Comparison of ENCODE assay signal across 19 cellular contexts in the genomic region with DNA sequence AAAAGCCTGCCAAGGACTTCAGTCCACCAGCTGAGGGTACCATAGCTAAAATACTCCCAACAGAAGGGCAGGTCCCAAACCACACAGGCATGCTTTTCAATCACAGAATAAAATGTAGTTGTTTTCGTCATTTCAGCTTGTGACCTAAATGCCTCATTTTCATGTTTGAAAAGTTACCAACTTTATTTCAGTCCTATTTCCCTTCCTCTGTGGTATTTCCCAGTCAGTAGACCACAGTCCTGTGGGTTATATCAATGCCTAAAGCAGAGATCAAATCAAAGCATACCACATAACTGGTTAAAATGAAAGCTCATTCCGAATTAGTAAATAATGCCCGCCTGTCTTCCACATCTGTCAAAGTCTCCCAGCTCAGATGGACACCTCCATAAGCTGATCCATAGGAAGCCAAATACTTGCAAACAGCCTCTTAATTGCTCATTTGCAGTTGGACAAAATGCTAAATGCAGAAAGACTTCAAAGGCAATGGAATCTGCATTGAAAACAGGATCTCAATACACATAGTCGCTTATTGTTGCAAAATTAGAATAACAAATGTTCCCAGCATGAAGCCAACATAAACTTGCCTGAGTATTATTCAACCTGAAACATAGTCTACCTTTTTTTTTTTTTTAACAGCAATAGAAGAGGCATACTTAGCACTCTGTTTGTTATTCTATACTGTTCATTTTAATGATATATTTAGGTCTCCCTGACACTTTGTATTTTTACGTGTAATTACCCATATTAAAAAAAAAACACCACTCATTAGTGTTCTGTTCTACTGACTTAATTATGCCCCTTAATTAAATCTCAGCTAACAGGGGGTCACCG. TPM values are rescaled to one million over a fixed set of nuclear protein-coding genes. Genes with fewer than 3 reads are reported as not detected.
DNase-seq lines count a peak whose midpoint lies in the region; ATAC-seq and TF ChIP-seq lines count a peak whose summit lies in the region.
"Had no signal": no experiment of that assay in that cellular context is flagged by ENCODE, and none has a peak within 500 bp of the region (broad histone marks: within the 10 kb centered on the region; RNA-seq: fewer than 3 reads in every experiment).

No MANE protein-coding gene starts in this region.

- no peak overlapping the region for H3K9ac ChIP-seq in skeletal muscle satellite cell (ENCODE audit: low read depth, low read length)

- peaks cover 1% of the 10 kb centered on the region for H3K9me3 Mint-ChIP-seq in glutamatergic neuron (ENCODE audit: unreplicated experiment)
- H3K9me3 Mint-ChIP-seq in CD8-positive, alpha-beta memory T cell = no peaks in the 10 kb centered on the region
- H3K9me3 Mint-ChIP-seq: activated CD4-positive, alpha-beta memory T cell treated with anti-CD3 and anti-CD28 coated beads for 36 hours; activated naive CD8-positive, alpha-beta T cell treated with anti-CD3 and anti-CD28 coated beads, Interleukin-2, amount 50 U/mL, for 24 hours; activated T-cell treated with anti-CD3 and anti-CD28 coated beads, Interleukin-2, amount 50 U/mL, for 72 hours; CD4-positive, alpha-beta T cell; IgD-negative memory B cell had no signal

- H3K4me1 Mint-ChIP-seq in glutamatergic neuron (ENCODE audit: low read depth, unreplicated experiment) = peaks cover 20% of the 10 kb centered on the region
- no peaks in the 10 kb centered on the region for H3K4me1 Mint-ChIP-seq in CD8-positive, alpha-beta memory T cell
- H3K4me1 Mint-ChIP-seq: activated naive CD8-positive, alpha-beta T cell treated with anti-CD3 and anti-CD28 coated beads, Interleukin-2, amount 50 U/mL, for 24 hours; IgD-negative memory B cell had no signal

- H3K4me1 ChIP-seq in Panc1 (ENCODE audit: control insufficient read depth, insufficient read depth, low read length) (peaks cover 28% of the 10 kb centered on the region), skeletal muscle satellite cell (ENCODE audit: control insufficient read depth, insufficient read depth, low read length) (peaks cover 15% of the 10 kb centered on the region)
- H3K4me1 ChIP-seq in CD8-positive, alpha-beta memory T cell (ENCODE audit: insufficient read depth, low read length) = no peaks in the 10 kb centered on the region
- H3K4me1 ChIP-seq: Peyer's patch had no signal

- peak overlapping the region; percentile 50 for H3K4me2 ChIP-seq in skeletal muscle satellite cell (ENCODE audit: low read length)

- peak overlapping the region; percentile 57; the same call in 1 of the 2 replicates for H3K27ac ChIP-seq in Panc1 (ENCODE audit: low read length)
- no peak overlapping the region for H3K27ac ChIP-seq in CD8-positive, alpha-beta memory T cell (ENCODE audit: low read depth, low read length)
- H3K27ac ChIP-seq: Peyer's patch had no signal

- POLR2A ChIA-PET in Panc1 (lab: Charles Lee) = interaction anchor here (0.6 kb wide), 1 partner anchor 12 kb away, joined by 4 read pairs; no protein-coding TSS in a partner anchor
- POLR2A ChIA-PET in CD8-positive, alpha-beta memory T cell (lab: Charles Lee) = no interaction called here

- H3K36me3 ChIP-seq in Panc1 (ENCODE audit: control insufficient read depth, insufficient read depth, low read length) = no peaks in the 10 kb centered on the region
- H3K36me3 ChIP-seq in skeletal muscle satellite cell (ENCODE audit: insufficient read depth, low read length) = no peaks in the 10 kb centered on the region
- H3K36me3 ChIP-seq in CD8-positive, alpha-beta memory T cell (ENCODE audit: insufficient read depth, low read length) = no peaks in the 10 kb centered on the region
- H3K36me3 ChIP-seq: Peyer's patch had no signal

- intact Hi-C loops in Panc1 (cut with micrococcal nuclease; ENCODE audit: unreplicated experiment) = no loop called here

- TF ChIP-seq CTCF in Panc1 (IDR thresholded peaks at IDR 0.05) (no peak), glutamatergic neuron (IDR thresholded peaks at IDR 0.05; ENCODE audit: partially characterized antibody, unreplicated experiment) (no peak)

- no peak for ATAC-seq in Panc1
- no peak for ATAC-seq in HG02840 (IDR thresholded peaks at IDR 0.05; ENCODE audit: low FRiP score, unreplicated experiment)
- ATAC-seq: activated naive CD8-positive, alpha-beta T cell treated with anti-CD3 and anti-CD28 coated beads, Interleukin-2, amount 50 U/mL, for 24 hours; activated T-cell treated with anti-CD3 and anti-CD28 coated beads, Interleukin-2, amount 50 U/mL, for 72 hours had no signal

- in situ Hi-C loops in Panc1 (cut with HindIII; ENCODE audit: low pct_unique_long_range_greater_than_20kb, low sequenced_read_pairs) = no loop called here

- DNase-seq in NCI-H82 (lab: John Stamatoyannopoulos, UW) (peak; percentile 22), NCI-H82 treated with DMSO at 0.1 percent for 48 hours (lab: John Stamatoyannopoulos, UW; ENCODE audit: unreplicated experiment) (no peak), Panc1 (ENCODE audit: low read depth, low spot score) (no peak), glutamatergic neuron (no peak), NCI-H187 (lab: John Stamatoyannopoulos, UW) (no peak)
- DNase-seq in CD8-positive, alpha-beta memory T cell = no peak
- DNase-seq: activated CD4-positive, alpha-beta memory T cell treated with anti-CD3 and anti-CD28 coated beads for 36 hours; activated naive CD8-positive, alpha-beta T cell treated with anti-CD3 and anti-CD28 coated beads, Interleukin-2, amount 50 U/mL, for 24 hours; activated T-cell treated with anti-CD3 and anti-CD28 coated beads, Interleukin-2, amount 50 U/mL, for 72 hours; caudate nucleus; CD4-positive, alpha-beta T cell; NCI-H345; pancreas; Peyer's patch; stimulated activated naive CD4-positive, alpha-beta T cell treated with Interleukin-2 at 50 U/mL for 16 hours had no signal

- CTCF ChIA-PET in Panc1 (lab: Charles Lee) = no interaction called here
- CTCF ChIA-PET in CD8-positive, alpha-beta memory T cell (lab: Charles Lee) = no interaction called here

- H3K27me3 Mint-ChIP-seq in glutamatergic neuron (ENCODE audit: unreplicated experiment) = peaks cover 2% of the 10 kb centered on the region
- H3K27me3 Mint-ChIP-seq in CD8-positive, alpha-beta memory T cell = peaks cover 7 to 26% of the 10 kb centered on the region in 2 donors

- peak overlapping the region; percentile 46 for H3K4me3 Mint-ChIP-seq in glutamatergic neuron (ENCODE audit: unreplicated experiment)
- H3K4me3 Mint-ChIP-seq in CD8-positive, alpha-beta memory T cell = no peak overlapping the region
- H3K4me3 Mint-ChIP-seq: activated CD4-positive, alpha-beta memory T cell treated with anti-CD3 and anti-CD28 coated beads for 36 hours; activated naive CD8-positive, alpha-beta T cell treated with anti-CD3 and anti-CD28 coated beads, Interleukin-2, amount 50 U/mL, for 24 hours; activated T-cell treated with anti-CD3 and anti-CD28 coated beads, Interleukin-2, amount 50 U/mL, for 72 hours; CD4-positive, alpha-beta T cell; IgD-negative memory B cell had no signal

- peak overlapping the region; percentile 43 for H3K27ac Mint-ChIP-seq in glutamatergic neuron (ENCODE audit: unreplicated experiment)
- no peak overlapping the region for H3K27ac Mint-ChIP-seq in CD8-positive, alpha-beta memory T cell
- H3K27ac Mint-ChIP-seq: activated CD4-positive, alpha-beta memory T cell treated with anti-CD3 and anti-CD28 coated beads for 36 hours; activated naive CD8-positive, alpha-beta T cell treated with anti-CD3 and anti-CD28 coated beads, Interleukin-2, amount 50 U/mL, for 24 hours; activated T-cell treated with anti-CD3 and anti-CD28 coated beads, Interleukin-2, amount 50 U/mL, for 72 hours; CD4-positive, alpha-beta T cell; IgD-negative memory B cell had no signal

- no peaks in the 10 kb centered on the region for H3K36me3 Mint-ChIP-seq in glutamatergic neuron (ENCODE audit: unreplicated experiment)
- no peaks in the 10 kb centered on the region for H3K36me3 Mint-ChIP-seq in CD8-positive, alpha-beta memory T cell
- H3K36me3 Mint-ChIP-seq: activated CD4-positive, alpha-beta memory T cell treated with anti-CD3 and anti-CD28 coated beads for 36 hours had no signal

- no peaks in the 10 kb centered on the region for H3K9me3 ChIP-seq in Panc1 (ENCODE audit: control insufficient read depth, insufficient read depth, low read depth, low read length)
- no peaks in the 10 kb centered on the region for H3K9me3 ChIP-seq in skeletal muscle satellite cell (replicated peaks; ENCODE audit: low read length)
- H3K9me3 ChIP-seq in CD8-positive, alpha-beta memory T cell (ENCODE audit: low read length) = no peaks in the 10 kb centered on the region
- H3K9me3 ChIP-seq: pancreas, Peyer's patch had no signal

- H3K27me3 ChIP-seq in Panc1 (ENCODE audit: control insufficient read depth, insufficient read depth, low read length) (no peaks in the 10 kb centered on the region), skeletal muscle satellite cell (ENCODE audit: control insufficient read depth, insufficient read depth, low read length) (peaks cover 7% of the 10 kb centered on the region)
- H3K27me3 ChIP-seq in CD8-positive, alpha-beta memory T cell (ENCODE audit: insufficient read depth, low read length, poor library complexity, severe bottlenecking) = peaks cover 7% of the 10 kb centered on the region
- H3K27me3 ChIP-seq: pancreas, Peyer's patch had no signal

- H3K4me3 ChIP-seq in Panc1 (ENCODE audit: low read depth in 2 of 2, low read length in 2 of 2) = no peak overlapping the region
- H3K4me3 ChIP-seq in skeletal muscle satellite cell (ENCODE audit: low read length) = no peak overlapping the region
- H3K4me3 ChIP-seq in CD8-positive, alpha-beta memory T cell (ENCODE audit: low read length) = no peak overlapping the region
- H3K4me3 ChIP-seq: pancreas, Peyer's patch had no signal

- no TSS peak for BruUV-seq in Panc1 (replicated peaks; lab: Mats Ljungman, UMichigan)

RNA-seq across cellular contexts. Expression of gene NR5A2, which starts 53.9 kb away (rescaled TPM):
- total RNA-seq in Panc1 (2021; ENCODE audit: unreplicated experiment) (4.3 TPM), glutamatergic neuron (ENCODE audit: unreplicated experiment) (2.0 TPM)
- polyA plus RNA-seq in Panc1 (2012; ENCODE audit: insufficient read length) = 3.4 TPM
- total RNA-seq in skeletal muscle satellite cell (2012; rRNA removed) = 0.44 TPM in 1 of 2 replicates, not detected in the other
- total RNA-seq in CD8-positive, alpha-beta memory T cell = not detected
- polyA plus RNA-seq in CD8-positive, alpha-beta memory T cell = not detected
- total RNA-seq: activated CD4-positive, alpha-beta memory T cell treated with anti-CD3 and anti-CD28 coated beads for 36 hours; CD4-positive, alpha-beta T cell; mononuclear cell had no signal
